ENCODE assay signal across 18 cellular contexts in genomic region chr6:116948535-116949304, GRCh38.
"Had no signal": no experiment of that assay in that cellular context is flagged by ENCODE, and none has a peak within 500 bp of the region (broad histone marks: within the 10 kb centered on the region; RNA-seq: fewer than 3 reads in every experiment).

No MANE protein-coding gene starts in this region.

- H3K4me1 ChIP-seq: colonic mucosa, gastrocnemius medialis, right atrium auricular region had no signal

- H3K4me3 ChIP-seq: colonic mucosa, gastrocnemius medialis, lung, right atrium auricular region, transverse colon had no signal

- H3K9me3 ChIP-seq: colonic mucosa, gastrocnemius medialis, right atrium auricular region, transverse colon had no signal

- H3K4me1 Mint-ChIP-seq: activated CD4-positive, alpha-beta T cell treated with anti-CD3 and anti-CD28 coated beads, Interleukin-2, amount 10 ng/mL, durations not matched to agents 7 days and 5 days; activated naive CD4-positive, alpha-beta T cell treated with anti-CD3 and anti-CD28 coated beads, Interleukin-2, amount 10 ng/mL, durations not matched to agents 7 days and 5 days; activated naive CD8-positive, alpha-beta T cell treated with anti-CD3 and anti-CD28 coated beads, Interleukin-2, amount 50 U/mL, for 24 hours; central memory CD8-positive, alpha-beta T cell; nephron; T-cell had no signal

- H3K36me3 Mint-ChIP-seq: activated naive CD4-positive, alpha-beta T cell treated with anti-CD3 and anti-CD28 coated beads, Interleukin-2, amount 10 ng/mL, durations not matched to agents 7 days and 5 days; T-cell had no signal

- H3K27me3 ChIP-seq: colonic mucosa, gastrocnemius medialis, right atrium auricular region, transverse colon had no signal

- H3K36me3 ChIP-seq: colonic mucosa, gastrocnemius medialis, right atrium auricular region, transverse colon had no signal

- H3K27me3 Mint-ChIP-seq: activated naive CD8-positive, alpha-beta T cell treated with anti-CD3 and anti-CD28 coated beads, Interleukin-2, amount 50 U/mL, for 24 hours; central memory CD8-positive, alpha-beta T cell; T-cell had no signal

- H3K27ac ChIP-seq: gastrocnemius medialis, right atrium auricular region had no signal

- H3K27ac Mint-ChIP-seq: activated CD4-positive, alpha-beta T cell treated with anti-CD3 and anti-CD28 coated beads, Interleukin-2, amount 10 ng/mL, durations not matched to agents 7 days and 5 days; activated naive CD4-positive, alpha-beta T cell treated with anti-CD3 and anti-CD28 coated beads, Interleukin-2, amount 10 ng/mL, durations not matched to agents 7 days and 5 days; activated naive CD8-positive, alpha-beta T cell treated with anti-CD3 and anti-CD28 coated beads, Interleukin-2, amount 50 U/mL, for 24 hours; T-cell had no signal

- DNase-seq: activated CD4-positive, alpha-beta T cell treated with anti-CD3 and anti-CD28 coated beads, Interleukin-2, amount 10 ng/mL, durations not matched to agents 7 days and 5 days; activated CD8-positive, alpha-beta memory T cell treated with anti-CD3 and anti-CD28 coated beads, Interleukin-2, amount 50 U/mL, for 4 hours; activated naive CD4-positive, alpha-beta T cell treated with anti-CD3 and anti-CD28 coated beads, Interleukin-2, amount 10 ng/mL, durations not matched to agents 7 days and 5 days; activated naive CD8-positive, alpha-beta T cell treated with anti-CD3 and anti-CD28 coated beads, Interleukin-2, amount 50 U/mL, for 24 hours; activated T-cell treated with anti-CD3 and anti-CD28 coated beads, Interleukin-2, amount 50 U/mL, for 4 hours; anterior cingulate cortex; colonic mucosa; gastrocnemius medialis; head of caudate nucleus; nucleus accumbens; stimulated activated naive CD8-positive, alpha-beta T cell treated with anti-CD3 and anti-CD28 coated beads, Interleukin-15, Interleukin-2, amounts not matched to agents 100 U/mL and 50 U/mL, for 24 hours; T-cell; T-helper 9 cell; transverse colon had no signal

- ATAC-seq: activated naive CD8-positive, alpha-beta T cell treated with anti-CD3 and anti-CD28 coated beads, Interleukin-2, amount 50 U/mL, for 24 hours; activated T-cell treated with anti-CD3 and anti-CD28 coated beads, Interleukin-2, amount 50 U/mL, for 4 hours; gastrocnemius medialis; stimulated activated naive CD8-positive, alpha-beta T cell treated with anti-CD3 and anti-CD28 coated beads, Interleukin-15, Interleukin-2, amounts not matched to agents 100 U/mL and 50 U/mL, for 24 hours; T-cell had no signal

- H3K4me3 Mint-ChIP-seq: activated CD4-positive, alpha-beta T cell treated with anti-CD3 and anti-CD28 coated beads, Interleukin-2, amount 10 ng/mL, durations not matched to agents 7 days and 5 days; activated naive CD4-positive, alpha-beta T cell treated with anti-CD3 and anti-CD28 coated beads, Interleukin-2, amount 10 ng/mL, durations not matched to agents 7 days and 5 days; activated naive CD8-positive, alpha-beta T cell treated with anti-CD3 and anti-CD28 coated beads, Interleukin-2, amount 50 U/mL, for 24 hours; activated T-cell treated with anti-CD3 and anti-CD28 coated beads, Interleukin-2, amount 50 U/mL, for 4 hours; central memory CD8-positive, alpha-beta T cell; nephron; T-cell had no signal

- H3K9me3 Mint-ChIP-seq: activated CD4-positive, alpha-beta T cell treated with anti-CD3 and anti-CD28 coated beads, Interleukin-2, amount 10 ng/mL, durations not matched to agents 7 days and 5 days; activated naive CD4-positive, alpha-beta T cell treated with anti-CD3 and anti-CD28 coated beads, Interleukin-2, amount 10 ng/mL, durations not matched to agents 7 days and 5 days; activated naive CD8-positive, alpha-beta T cell treated with anti-CD3 and anti-CD28 coated beads, Interleukin-2, amount 50 U/mL, for 24 hours; activated T-cell treated with anti-CD3 and anti-CD28 coated beads, Interleukin-2, amount 50 U/mL, for 4 hours; central memory CD8-positive, alpha-beta T cell; nephron; T-cell had no signal
